Comparison of ENCODE assay signal across 23 cellular contexts in genomic region chr5:116144103-116144502, GRCh38. TPM values are rescaled to one million over a fixed set of nuclear protein-coding genes. Genes with fewer than 3 reads are reported as not detected.
A peak's percentile ranks its signal among the peaks of the same experiment; 100 is the strongest.
DNase-seq lines count a peak whose midpoint lies in the region; ATAC-seq, FAIRE-seq and TF ChIP-seq lines count a peak whose summit lies in the region.
"Had no signal": no experiment of that assay in that cellular context is flagged by ENCODE, and none has a peak within 500 bp of the region (broad histone marks: within the 10 kb centered on the region; RNA-seq: fewer than 3 reads in every experiment).

No MANE protein-coding gene starts in this region.

- H3K4me3 ChIP-seq in AG10803 (ENCODE audit: low read length): no peak overlapping the region
- H3K4me3 ChIP-seq in bronchial epithelial cell (ENCODE audit: low read depth, low read length): no peak overlapping the region
- H3K4me3 ChIP-seq: mucosa of descending colon, thoracic aorta had no signal

- TF ChIP-seq CTCF in AG10803 (conservative IDR thresholded peaks at IDR 0.05; ENCODE audit: low read length) (no peak), bronchial epithelial cell (IDR thresholded peaks at IDR 0.05; ENCODE audit: insufficient read depth, low read length, severe bottlenecking) (no peak), GM13976 (IDR thresholded peaks at IDR 0.05; ENCODE audit: borderline replicate concordance, control extremely low read depth, extremely low read depth, insufficient read depth, missing control alignments) (no peak)

- FAIRE-seq in bronchial epithelial cell (lab: Jason Lieb, UNC): no peak
- FAIRE-seq: GM12891, H1, HTR-8/SVneo had no signal

- no peaks in the 10 kb centered on the region for H3K36me3 ChIP-seq in bronchial epithelial cell (ENCODE audit: control insufficient read depth, insufficient read depth, low read length)
- H3K36me3 ChIP-seq: thoracic aorta had no signal

- in situ Hi-C loops in GM13976 (cut with MboI; ENCODE audit: low sequenced_read_pairs, unreplicated experiment): loop anchor here (25.0 kb wide), 2 partner anchors 393 to 793 kb away; no protein-coding TSS in a partner anchor

- no peak for ATAC-seq in HG02588 (IDR thresholded peaks at IDR 0.05; ENCODE audit: unreplicated experiment)
- no peak for ATAC-seq in GM18867 (IDR thresholded peaks at IDR 0.05; ENCODE audit: unreplicated experiment)
- ATAC-seq: activated naive CD8-positive, alpha-beta T cell treated with anti-CD3 and anti-CD28 coated beads, Interleukin-2, amount 50 U/mL, for 24 hours; mucosa of descending colon; stimulated activated memory B cell treated with anti-CD40 and anti-IgM and Interleukin-4, amounts not matched to agents 10 μg/mL and 1 μg/mL and 100 μg/mL, for 72 hours had no signal

- DNase-seq in AG10803 (ENCODE audit: low read depth) (peak; percentile 42), M059J (ENCODE audit: low read depth) (peak; percentile 47), bronchial epithelial cell (ENCODE audit: low read depth) (peak; percentile 53), glomerular visceral epithelial cell (ENCODE audit: extremely low spot score) (peak; percentile 25), GM13976 (ENCODE audit: low spot score) (no peak), NCI-H2107 (lab: John Stamatoyannopoulos, UW) (no peak)
- DNase-seq: activated effector memory CD4-positive, alpha-beta T cell treated with Interleukin-2 at 50 U/mL for 16 hours; activated naive CD8-positive, alpha-beta T cell treated with anti-CD3 and anti-CD28 coated beads, Interleukin-2, amount 50 U/mL, for 24 hours; caudate nucleus; CD4-positive, alpha-beta memory T cell; DMS153; Karpas-422; mucosa of descending colon; NCI-H1105 treated with DMSO at 0.1 percent for 48 hours; NCI-H510A; stimulated activated CD4-positive, alpha-beta T cell treated with anti-CD3 and anti-CD28 coated beads, Interleukin-1b, Interleukin-23, amount 100 ng/mL, for 48 hours had no signal

- no peaks in the 10 kb centered on the region for H3K27me3 ChIP-seq in bronchial epithelial cell (ENCODE audit: control insufficient read depth, insufficient read depth, low read length)

RNA-seq across cellular contexts. Expression of gene COMMD10, which starts 59.3 kb away (rescaled TPM):
- 38.7 and 42.2 TPM in 2 replicates for total RNA-seq in M059J (2014; rRNA removed; shearing (Covaris generic))
- 29.1 and 30.3 TPM in 2 replicates for total RNA-seq in bronchial epithelial cell

Comparison
In these comparisons a context has a peak if more than half of its experiments do, and no peak if none do; other contexts are left out.
1. DNase-seq: peak in AG10803 (single experiment), M059J (single experiment), bronchial epithelial cell (single experiment) and glomerular visceral epithelial cell (single experiment); none in GM13976 (single experiment) and NCI-H2107 (single experiment).